Comparison of ENCODE assay signal across 39 cellular contexts in genomic region chr5:39586185-39586584, GRCh38.
"Had no signal": no experiment of that assay in that cellular context is flagged by ENCODE, and none has a peak within 500 bp of the region (broad histone marks: within the 10 kb centered on the region; RNA-seq: fewer than 3 reads in every experiment).

No MANE protein-coding gene starts in this region.

- H3K4me1 ChIP-seq: adrenal gland, body of pancreas had no signal

- H3K36me3 Mint-ChIP-seq: activated CD4-positive, alpha-beta memory T cell treated with anti-CD3 and anti-CD28 coated beads for 36 hours; activated naive CD4-positive, alpha-beta T cell treated with anti-CD3 and anti-CD28 coated beads, Interleukin-2, amount 50 U/mL, for 72 hours; activated naive CD8-positive, alpha-beta T cell treated with anti-CD3 and anti-CD28 coated beads for 36 hours had no signal

- H3K27me3 Mint-ChIP-seq: activated T-helper 17 cell treated with anti-CD3 and anti-CD28 coated beads, Interleukin-2, amount 50 U/mL, for 72 hours had no signal

- H3K9me3 Mint-ChIP-seq: activated B cell treated with CpG ODN at 0.5 μM for 24 hours; activated CD4-positive, alpha-beta memory T cell treated with anti-CD3 and anti-CD28 coated beads for 36 hours; activated CD4-positive, alpha-beta T cell treated with anti-CD3 and anti-CD28 coated beads, Interleukin-2, amount 10 ng/mL, durations not matched to agents 24 days and 14 days; activated CD8-positive, alpha-beta T cell treated with anti-CD3 and anti-CD28 coated beads for 36 hours; activated naive CD4-positive, alpha-beta T cell treated with anti-CD3 and anti-CD28 coated beads for 36 hours; activated naive CD4-positive, alpha-beta T cell treated with anti-CD3 and anti-CD28 coated beads, Interleukin-2, amount 50 U/mL, for 72 hours; activated naive CD8-positive, alpha-beta T cell treated with anti-CD3 and anti-CD28 coated beads for 36 hours; activated T-cell treated with anti-CD3 and anti-CD28 coated beads, Interleukin-2, amount 50 U/mL, for 4 hours; activated T-cell treated with anti-CD3 and anti-CD28 coated beads, Interleukin-2, amount 50 U/mL, for 72 hours; activated T-helper 1 cell treated with anti-CD3 and anti-CD28 coated beads, Interleukin-12 subunit alpha, Interleukin-12 subunit beta, Interleukin-2, Interleukin-4 antibody, amounts not matched to agents 30 ng/mL and 10 ng/mL and 1 ng/mL, durations not matched to agents 14 hours and 24 hours and 36 hours; activated T-helper 17 cell treated with anti-CD3 and anti-CD28 coated beads, Interleukin-2, amount 50 U/mL, for 72 hours; central memory CD8-positive, alpha-beta T cell; T-helper 1 cell treated with Interleukin-12 subunit alpha and Interleukin-12 subunit beta and Interleukin-4 antibody, amounts not matched to agents 30 μg/mL and 1 μg/mL, for 36 hours; T-helper 2 cell treated with Interferon-gamma antibody and Interleukin-4, amounts not matched to agents 5 μg/mL and 100 μg/mL, for 36 hours had no signal

- H3K27ac Mint-ChIP-seq: activated B cell treated with CpG ODN at 0.5 μM for 24 hours; activated CD4-positive, alpha-beta memory T cell treated with anti-CD3 and anti-CD28 coated beads for 36 hours; activated CD4-positive, alpha-beta T cell treated with anti-CD3 and anti-CD28 coated beads, Interleukin-2, amount 10 ng/mL, durations not matched to agents 24 days and 14 days; activated CD8-positive, alpha-beta T cell treated with anti-CD3 and anti-CD28 coated beads for 36 hours; activated naive CD4-positive, alpha-beta T cell treated with anti-CD3 and anti-CD28 coated beads for 36 hours; activated naive CD4-positive, alpha-beta T cell treated with anti-CD3 and anti-CD28 coated beads, Interleukin-2, amount 50 U/mL, for 72 hours; activated naive CD8-positive, alpha-beta T cell treated with anti-CD3 and anti-CD28 coated beads for 36 hours; activated T-cell treated with anti-CD3 and anti-CD28 coated beads, Interleukin-2, amount 50 U/mL, for 72 hours; activated T-helper 1 cell treated with anti-CD3 and anti-CD28 coated beads, Interleukin-12 subunit alpha, Interleukin-12 subunit beta, Interleukin-2, Interleukin-4 antibody, amounts not matched to agents 30 ng/mL and 10 ng/mL and 1 ng/mL, durations not matched to agents 14 hours and 24 hours and 36 hours; activated T-helper 17 cell treated with anti-CD3 and anti-CD28 coated beads, Interleukin-2, amount 50 U/mL, for 72 hours; T-helper 1 cell treated with Interleukin-12 subunit alpha and Interleukin-12 subunit beta and Interleukin-4 antibody, amounts not matched to agents 30 μg/mL and 1 μg/mL, for 36 hours; T-helper 2 cell treated with Interferon-gamma antibody and Interleukin-4, amounts not matched to agents 5 μg/mL and 100 μg/mL, for 36 hours had no signal

- H3K9me3 ChIP-seq: adrenal gland, body of pancreas had no signal

- FAIRE-seq: astrocyte, TTC549 had no signal

- H3K4me3 ChIP-seq: adrenal gland, body of pancreas had no signal

- H3K4me1 Mint-ChIP-seq: central memory CD8-positive, alpha-beta T cell had no signal

- H3K36me3 ChIP-seq: adrenal gland, brain microvascular endothelial cell had no signal

- H3K27ac ChIP-seq: adrenal gland, body of pancreas, brain microvascular endothelial cell, VCaP had no signal

- H3K4me3 Mint-ChIP-seq: activated B cell treated with CpG ODN at 0.5 μM for 24 hours; activated CD4-positive, alpha-beta memory T cell treated with anti-CD3 and anti-CD28 coated beads for 36 hours; activated CD4-positive, alpha-beta T cell treated with anti-CD3 and anti-CD28 coated beads, Interleukin-2, amount 10 ng/mL, durations not matched to agents 24 days and 14 days; activated CD8-positive, alpha-beta T cell treated with anti-CD3 and anti-CD28 coated beads for 36 hours; activated naive CD4-positive, alpha-beta T cell treated with anti-CD3 and anti-CD28 coated beads for 36 hours; activated naive CD8-positive, alpha-beta T cell treated with anti-CD3 and anti-CD28 coated beads for 36 hours; activated T-cell treated with anti-CD3 and anti-CD28 coated beads, Interleukin-2, amount 50 U/mL, for 4 hours; activated T-cell treated with anti-CD3 and anti-CD28 coated beads, Interleukin-2, amount 50 U/mL, for 72 hours; activated T-helper 1 cell treated with anti-CD3 and anti-CD28 coated beads, Interleukin-12 subunit alpha, Interleukin-12 subunit beta, Interleukin-2, Interleukin-4 antibody, amounts not matched to agents 30 ng/mL and 10 ng/mL and 1 ng/mL, durations not matched to agents 14 hours and 24 hours and 36 hours; activated T-helper 17 cell treated with anti-CD3 and anti-CD28 coated beads, Interleukin-2, amount 50 U/mL, for 72 hours; central memory CD8-positive, alpha-beta T cell; T-helper 1 cell treated with Interleukin-12 subunit alpha and Interleukin-12 subunit beta and Interleukin-4 antibody, amounts not matched to agents 30 μg/mL and 1 μg/mL, for 36 hours; T-helper 2 cell treated with Interferon-gamma antibody and Interleukin-4, amounts not matched to agents 5 μg/mL and 100 μg/mL, for 36 hours had no signal

- H3K27me3 ChIP-seq: adrenal gland, body of pancreas, brain microvascular endothelial cell had no signal

- DNase-seq: activated B cell treated with CpG ODN at 0.5 μM for 24 hours; activated CD4-positive, alpha-beta memory T cell treated with anti-CD3 and anti-CD28 coated beads for 36 hours; activated CD4-positive, alpha-beta T cell treated with anti-CD3 and anti-CD28 coated beads for 4 hours; activated CD4-positive, alpha-beta T cell treated with anti-CD3 and anti-CD28 coated beads, Interleukin-2, amount 10 ng/mL, durations not matched to agents 24 days and 14 days; activated CD4-positive, alpha-beta T cell treated with anti-CD3 and anti-CD28 coated beads, Interleukin-2, amount 50 U/mL, for 1 hour; activated CD4-positive, alpha-beta T cell treated with anti-CD3 and anti-CD28 coated beads, Interleukin-2, amount 50 U/mL, for 4 hours; activated CD4-positive, CD25-positive, alpha-beta regulatory T cell treated with anti-CD3 and anti-CD28 coated beads, Interleukin-2, amount 50 U/mL, for 72 hours; activated CD8-positive, alpha-beta memory T cell treated with anti-CD3 and anti-CD28 coated beads, Interleukin-2, amount 50 U/mL, for 4 hours; activated CD8-positive, alpha-beta T cell treated with anti-CD3 and anti-CD28 coated beads for 36 hours; activated effector memory CD4-positive, alpha-beta T cell treated with anti-CD3 and anti-CD28 coated beads, Interleukin-2, amount 50 U/mL, for 16 hours; activated gamma-delta T cell treated with Interleukin-2 at 50 U/mL for 16 hours; activated naive CD4-positive, alpha-beta T cell; activated naive CD4-positive, alpha-beta T cell treated with anti-CD3 and anti-CD28 coated beads for 36 hours; activated naive CD4-positive, alpha-beta T cell treated with anti-CD3 and anti-CD28 coated beads, Interleukin-2, amount 50 U/mL, for 16 hours; activated naive CD8-positive, alpha-beta T cell treated with anti-CD3 and anti-CD28 coated beads for 36 hours; activated T-cell treated with anti-CD3 and anti-CD28 coated beads for 4 hours; activated T-cell treated with anti-CD3 and anti-CD28 coated beads, Interleukin-2, amount 50 U/mL, for 1 hour; activated T-cell treated with anti-CD3 and anti-CD28 coated beads, Interleukin-2, amount 50 U/mL, for 4 hours; activated T-cell treated with anti-CD3 and anti-CD28 coated beads, Interleukin-2, amount 50 U/mL, for 72 hours; adrenal gland; amniotic stem cell; aorta; body of pancreas; brain microvascular endothelial cell; caudate nucleus; cerebellar nuclear complex; SW 1271; T-helper 1 cell; T-helper 2 cell; T-helper 9 cell had no signal

- ATAC-seq: activated CD8-positive, alpha-beta T cell treated with anti-CD3 and anti-CD28 coated beads for 36 hours; activated naive CD4-positive, alpha-beta T cell treated with anti-CD3 and anti-CD28 coated beads, Interleukin-2, amount 50 U/mL, for 72 hours; activated T-cell treated with anti-CD3 and anti-CD28 coated beads, Interleukin-2, amount 50 U/mL, for 4 hours; activated T-cell treated with anti-CD3 and anti-CD28 coated beads, Interleukin-2, amount 50 U/mL, for 72 hours; activated T-helper 17 cell treated with anti-CD3 and anti-CD28 coated beads, Interleukin-2, amount 50 U/mL, for 72 hours; body of pancreas had no signal
